Comparison of ENCODE assay signal across 14 cellular contexts in the genomic region with DNA sequence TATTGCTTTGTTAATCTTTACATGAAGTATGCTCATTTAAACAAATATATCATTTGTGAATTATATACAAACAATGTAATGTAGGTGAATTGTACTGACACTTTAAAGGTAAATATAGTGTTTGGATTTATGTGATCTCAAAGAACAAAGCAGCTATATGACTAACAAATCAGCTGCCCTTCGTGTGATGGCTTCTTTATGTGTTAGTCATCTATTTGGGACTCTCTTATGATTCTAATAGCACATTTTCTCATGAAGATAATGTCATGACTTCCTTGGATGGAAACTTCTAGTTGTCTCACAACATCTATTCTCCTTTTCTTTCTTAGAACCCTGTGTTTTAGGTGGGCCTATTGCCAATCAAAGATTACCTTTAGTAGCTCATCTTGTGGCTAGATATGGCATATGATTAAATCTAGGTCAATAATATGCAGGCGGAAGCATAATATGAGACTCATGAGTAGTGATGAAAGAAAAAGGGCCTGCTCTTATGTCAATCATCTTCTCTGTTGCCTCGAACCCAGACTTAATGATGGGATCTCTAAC. TPM values are rescaled to one million over a fixed set of nuclear protein-coding genes. Genes with fewer than 3 reads are reported as not detected.
DNase-seq lines count a peak whose midpoint lies in the region; ATAC-seq and TF ChIP-seq lines count a peak whose summit lies in the region.
"Had no signal": no experiment of that assay in that cellular context is flagged by ENCODE, and none has a peak within 500 bp of the region (broad histone marks: within the 10 kb centered on the region; RNA-seq: fewer than 3 reads in every experiment).

No MANE protein-coding gene starts in this region.

- no peak overlapping the region for H3K27ac Mint-ChIP-seq in T-helper 17 cell
- H3K27ac Mint-ChIP-seq in effector memory CD8-positive, alpha-beta T cell, result no peak overlapping the region
- H3K27ac Mint-ChIP-seq: activated CD4-positive, alpha-beta memory T cell treated with anti-CD3 and anti-CD28 coated beads, Interleukin-2, amount 10 ng/mL, durations not matched to agents 7 days and 5 days; mesothelial cell of epicardium had no signal

- peaks cover 2% of the 10 kb centered on the region for H3K36me3 Mint-ChIP-seq in T-helper 17 cell (ENCODE audit: low read depth)
- no peaks in the 10 kb centered on the region for H3K36me3 Mint-ChIP-seq in effector memory CD8-positive, alpha-beta T cell (ENCODE audit: insufficient read depth)

- no peak overlapping the region for H3K4me3 Mint-ChIP-seq in T-helper 17 cell
- no peak overlapping the region for H3K4me3 Mint-ChIP-seq in effector memory CD8-positive, alpha-beta T cell
- H3K4me3 Mint-ChIP-seq: activated CD4-positive, alpha-beta memory T cell treated with anti-CD3 and anti-CD28 coated beads, Interleukin-2, amount 10 ng/mL, durations not matched to agents 7 days and 5 days; mesothelial cell of epicardium had no signal

- no peak for TF ChIP-seq POLR2A in adrenal gland (IDR thresholded peaks at IDR 0.05)

- H3K27ac ChIP-seq in adrenal gland, result no peak overlapping the region
- H3K27ac ChIP-seq: esophagus muscularis mucosa had no signal

- no peaks in the 10 kb centered on the region for H3K27me3 ChIP-seq in MG63
- no peaks in the 10 kb centered on the region for H3K27me3 ChIP-seq in adrenal gland
- H3K27me3 ChIP-seq: esophagus muscularis mucosa had no signal

- intact Hi-C loops in adrenal gland (cut with DNase I), result no loop called here

- peaks cover 5 to 9% of the 10 kb centered on the region in 2 donors for H3K9me3 Mint-ChIP-seq in effector memory CD8-positive, alpha-beta T cell

- ATAC-seq in T-helper 17 cell, result peak; percentile 44
- no peak for ATAC-seq in effector memory CD8-positive, alpha-beta T cell (replicated peaks)
- ATAC-seq in HG03039 (IDR thresholded peaks at IDR 0.05; ENCODE audit: unreplicated experiment), result no peak

- H3K9me3 ChIP-seq in T-helper 17 cell (ENCODE audit: control insufficient read depth, low read length, poor library complexity, severe bottlenecking) (no peaks in the 10 kb centered on the region), MG63 (no peaks in the 10 kb centered on the region), adrenal gland (replicated peaks in 1 of 3) (no peaks in the 10 kb centered on the region)

- TF ChIP-seq CTCF in fibroblast of pulmonary artery (IDR thresholded peaks at IDR 0.05; ENCODE audit: low read length, missing control alignments), result no peak
- no peak for TF ChIP-seq CTCF in adrenal gland (IDR thresholded peaks at IDR 0.05)

- WGBS in adrenal gland, 4 donors, result 71 to 77% (median 75%) methylated on average over 3 of the region's 3 CpGs

- no peaks in the 10 kb centered on the region for H3K36me3 ChIP-seq in MG63
- no peaks in the 10 kb centered on the region for H3K36me3 ChIP-seq in adrenal gland (replicated peaks in 1 of 2)
- H3K36me3 ChIP-seq: esophagus muscularis mucosa had no signal

- H3K4me3 ChIP-seq in fibroblast of pulmonary artery (replicated peaks; ENCODE audit: low read depth, low read length) (no peak overlapping the region), MG63 (no peak overlapping the region), adrenal gland (no peak overlapping the region)
- H3K4me3 ChIP-seq: esophagus muscularis mucosa had no signal

- no peaks in the 10 kb centered on the region for H3K27me3 Mint-ChIP-seq in T-helper 17 cell
- peaks cover 9 to 13% of the 10 kb centered on the region in 2 donors for H3K27me3 Mint-ChIP-seq in effector memory CD8-positive, alpha-beta T cell

- H3K4me1 ChIP-seq in adrenal gland (replicated peaks in 1 of 2), result no peaks in the 10 kb centered on the region
- H3K4me1 ChIP-seq: esophagus muscularis mucosa had no signal

- DNase-seq in stimulated activated CD4-positive, alpha-beta T cell treated with anti-CD3 and anti-CD28 coated beads, Interleukin-2, amount 100 ng/mL, for 4 hours (ENCODE audit: low read depth), result peak; percentile 13
- DNase-seq in stimulated activated CD4-positive, alpha-beta T cell treated with anti-CD3 and anti-CD28 coated beads, Interleukin-4, amount 100 ng/mL, for 1 hour, result no peak
- DNase-seq in T-helper 17 cell (no peak), fibroblast of pulmonary artery (ENCODE audit: low read depth) (peak; percentile 12), MG63 (no peak), adrenal gland (no peak)
- DNase-seq in effector memory CD8-positive, alpha-beta T cell, result no peak
- DNase-seq: activated CD4-positive, alpha-beta memory T cell treated with anti-CD3 and anti-CD28 coated beads, Interleukin-2, amount 10 ng/mL, durations not matched to agents 7 days and 5 days; cerebellar nuclear complex; NCI-H1694 treated with DMSO at 0.1 percent for 48 hours; T1000 had no signal

- H3K4me1 Mint-ChIP-seq in T-helper 17 cell, result no peaks in the 10 kb centered on the region
- H3K4me1 Mint-ChIP-seq in effector memory CD8-positive, alpha-beta T cell (ENCODE audit: low read depth in 2 of 2), result peaks cover 0 to 2% of the 10 kb centered on the region in 2 donors
- H3K4me1 Mint-ChIP-seq: mesothelial cell of epicardium had no signal

RNA-seq across cellular contexts. Expression of gene TMEM106B, which starts 45.0 kb away (rescaled TPM):
- 10 to 100 TPM; 23.8 to 27.9 TPM for total RNA-seq in T-helper 17 cell
- total RNA-seq in MG63 (2014; rRNA removed; shearing (Covaris generic); ENCODE audit: low replicate concordance), result 37.2 and 42.7 TPM in 2 replicates
- total RNA-seq in adrenal gland, result 100 to 1,000 TPM in 4 of 8 donors, 10 to 100 TPM in 4; 76.0 to 308 (median 98.0) TPM
- polyA plus RNA-seq in adrenal gland, result 10 to 100 TPM; 10.7 to 86.0 (median 21.9) TPM

Comparison
In these comparisons a context has a peak if more than half of its experiments do, and no peak if none do; other contexts are left out.
1. DNase-seq: peak in stimulated activated CD4-positive, alpha-beta T cell treated with anti-CD3 and anti-CD28 coated beads, Interleukin-2, amount 100 ng/mL, for 4 hours (single experiment) and fibroblast of pulmonary artery (single experiment); none in stimulated activated CD4-positive, alpha-beta T cell treated with anti-CD3 and anti-CD28 coated beads, Interleukin-4, amount 100 ng/mL, for 1 hour (single experiment), T-helper 17 cell (0 of 3), effector memory CD8-positive, alpha-beta T cell (0 of 3), MG63 (single experiment) and adrenal gland (0 of 7).